Comparison of ENCODE assay signal across 8 cellular contexts in genomic region chr6:169959129-169960002, GRCh38.
DNase-seq lines count a peak whose midpoint lies in the region; ATAC-seq and TF ChIP-seq lines count a peak whose summit lies in the region.

No MANE protein-coding gene starts in this region.

- ATAC-seq in HG02884 (IDR thresholded peaks at IDR 0.05; ENCODE audit: unreplicated experiment) (peak; percentile 88), GM18502 (IDR thresholded peaks at IDR 0.05; ENCODE audit: poor library complexity, unreplicated experiment) (no peak)

- no peaks in the 10 kb centered on the region for H3K36me3 ChIP-seq in BE2C

- H3K9me3 Mint-ChIP-seq in activated naive CD4-positive, alpha-beta T cell treated with anti-CD3 and anti-CD28 coated beads, Interleukin-2, amount 50 U/mL, for 24 hours = no peaks in the 10 kb centered on the region
- peaks cover 4% of the 10 kb centered on the region for H3K9me3 Mint-ChIP-seq in nephron

- peak overlapping the region; percentile 63 for H3K4me3 Mint-ChIP-seq in activated naive CD4-positive, alpha-beta T cell treated with anti-CD3 and anti-CD28 coated beads, Interleukin-2, amount 50 U/mL, for 24 hours
- peak overlapping the region in 2 of 3 experiments; percentile 24 to 43 for H3K4me3 Mint-ChIP-seq in nephron

- DNase-seq in DMS79 treated with DMSO at 0.1 percent for 48 hours (lab: John Stamatoyannopoulos, UW) = peak; percentile 97
- peak; percentile 60 for DNase-seq in NCI-H524 treated with DMSO at 0.1 percent for 48 hours (lab: John Stamatoyannopoulos, UW)
- no peak for DNase-seq in AG08395 (ENCODE audit: low spot score)
- no peak for DNase-seq in BE2C

- H3K36me3 Mint-ChIP-seq in activated naive CD4-positive, alpha-beta T cell treated with anti-CD3 and anti-CD28 coated beads, Interleukin-2, amount 50 U/mL, for 24 hours = peaks cover 3% of the 10 kb centered on the region
- no peaks in the 10 kb centered on the region for H3K36me3 Mint-ChIP-seq in nephron (ENCODE audit: low read depth)

- TF ChIP-seq CTCF in nephron (IDR thresholded peaks at IDR 0.05; ENCODE audit: unreplicated experiment in 3 of 3) (no peak), BE2C (IDR thresholded peaks at IDR 0.05; ENCODE audit: low read depth, low read length) (no peak)

- peaks cover 1% of the 10 kb centered on the region for H3K27me3 Mint-ChIP-seq in activated naive CD4-positive, alpha-beta T cell treated with anti-CD3 and anti-CD28 coated beads, Interleukin-2, amount 50 U/mL, for 24 hours
- H3K27me3 Mint-ChIP-seq in nephron (ENCODE audit: low read depth) = peaks cover 52% of the 10 kb centered on the region

- no peaks in the 10 kb centered on the region for H3K27me3 ChIP-seq in BE2C

- H3K4me3 ChIP-seq in BE2C (ENCODE audit: low read depth, low read length) = no peak overlapping the region

- no peaks in the 10 kb centered on the region for H3K9me3 ChIP-seq in BE2C

- H3K4me1 ChIP-seq in BE2C = no peaks in the 10 kb centered on the region

- H3K4me1 Mint-ChIP-seq in activated naive CD4-positive, alpha-beta T cell treated with anti-CD3 and anti-CD28 coated beads, Interleukin-2, amount 50 U/mL, for 24 hours = peaks cover 27% of the 10 kb centered on the region
- peaks cover 28% of the 10 kb centered on the region for H3K4me1 Mint-ChIP-seq in nephron

- H3K27ac Mint-ChIP-seq in activated naive CD4-positive, alpha-beta T cell treated with anti-CD3 and anti-CD28 coated beads, Interleukin-2, amount 50 U/mL, for 24 hours = peak overlapping the region; percentile 93
- peak overlapping the region in 2 of 3 experiments; percentile 83 to 87 for H3K27ac Mint-ChIP-seq in nephron

Comparison
In these comparisons a context has a peak if more than half of its experiments do, and no peak if none do; other contexts are left out.
1. DNase-seq: peak in DMS79 treated with DMSO at 0.1 percent for 48 hours (single experiment) and NCI-H524 treated with DMSO at 0.1 percent for 48 hours (single experiment); none in AG08395 (single experiment) and BE2C (single experiment).